In the genomic region with DNA sequence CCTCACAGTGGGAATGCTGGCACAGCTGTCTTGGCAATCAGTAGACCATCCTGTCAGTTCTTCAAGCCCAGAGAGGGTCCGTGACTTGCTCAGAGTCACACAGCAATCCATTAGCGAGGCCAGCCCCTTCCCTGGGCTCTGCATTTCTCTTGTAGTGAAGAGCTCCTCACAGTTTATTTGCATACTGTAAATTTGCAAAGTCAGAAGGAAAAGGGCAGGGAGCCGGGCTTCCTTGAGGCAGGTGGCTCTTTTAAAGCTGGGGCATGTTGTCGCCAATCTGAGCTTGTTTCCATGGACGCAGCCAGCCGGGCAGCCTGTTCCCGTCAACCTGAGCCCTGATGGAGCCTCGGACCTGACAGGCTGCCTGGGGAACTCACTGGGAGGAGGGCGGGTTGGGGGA, we compare ENCODE assay signal across 10 cellular contexts.
DNase-seq lines count a peak whose midpoint lies in the region; ATAC-seq and TF ChIP-seq lines count a peak whose summit lies in the region.
"Had no signal": no experiment of that assay in that cellular context is flagged by ENCODE, and none has a peak within 500 bp of the region (broad histone marks: within the 10 kb centered on the region; RNA-seq: fewer than 3 reads in every experiment).

No MANE protein-coding gene starts in this region.

- H3K36me3 Mint-ChIP-seq in WTC11: peaks cover 7% of the 10 kb centered on the region
- H3K36me3 Mint-ChIP-seq: activated naive CD4-positive, alpha-beta T cell treated with anti-CD3 and anti-CD28 coated beads, Interleukin-2, amount 10 ng/mL, durations not matched to agents 7 days and 5 days had no signal

- CTCF ChIA-PET in WTC11 (lab: Charles Lee): interaction anchor here (0.5 to 1.4 kb wide), 11 partner anchors 10 to 338 kb away, joined by 3 to 6 read pairs (median 3); no protein-coding TSS in a partner anchor

- ATAC-seq in WTC11: peak; percentile 35
- peak; percentile 42 for ATAC-seq in left colon
- ATAC-seq in HG02981 (IDR thresholded peaks at IDR 0.05; ENCODE audit: unreplicated experiment): no peak
- ATAC-seq in GM21717 (IDR thresholded peaks at IDR 0.05; ENCODE audit: unreplicated experiment): no peak

- POLR2A ChIA-PET in WTC11 (lab: Charles Lee): interaction anchor here (0.5 to 1.1 kb wide), 2 partner anchors 45 to 526 kb away, joined by 3 read pairs; no protein-coding TSS in a partner anchor

- no peak for TF ChIP-seq POLR2A in vagina (IDR thresholded peaks at IDR 0.05)

- peaks cover 4% of the 10 kb centered on the region for H3K9me3 Mint-ChIP-seq in WTC11
- H3K9me3 Mint-ChIP-seq: activated naive CD4-positive, alpha-beta T cell treated with anti-CD3 and anti-CD28 coated beads, Interleukin-2, amount 10 ng/mL, durations not matched to agents 7 days and 5 days had no signal

- no peaks in the 10 kb centered on the region for H3K9me3 ChIP-seq in vagina

- DNase-seq in SHP77 (lab: John Stamatoyannopoulos, UW): peak; percentile 28 to 40
- no peak for DNase-seq in SHP77 treated with DMSO at 0.1 percent for 48 hours (lab: John Stamatoyannopoulos, UW)
- DNase-seq in WTC11 (ENCODE audit: low spot score): peak; percentile 77
- peak; percentile 63 to 66 for DNase-seq in left colon
- DNase-seq in vagina (ENCODE audit: extremely low spot score in 2 of 2): no peak
- DNase-seq in medulla oblongata (ENCODE audit: extremely low spot score): no peak
- DNase-seq: activated naive CD4-positive, alpha-beta T cell treated with anti-CD3 and anti-CD28 coated beads, Interleukin-2, amount 10 ng/mL, durations not matched to agents 7 days and 5 days; Kasumi-1 had no signal

- peak overlapping the region; percentile 94 for H3K27ac Mint-ChIP-seq in WTC11
- H3K27ac Mint-ChIP-seq: activated naive CD4-positive, alpha-beta T cell treated with anti-CD3 and anti-CD28 coated beads, Interleukin-2, amount 10 ng/mL, durations not matched to agents 7 days and 5 days had no signal

- TF ChIP-seq CTCF in WTC11 (IDR thresholded peaks at IDR 0.05) (no peak), vagina (IDR thresholded peaks at IDR 0.05) (no peak)

- no peaks in the 10 kb centered on the region for H3K27me3 ChIP-seq in vagina

- peak overlapping the region; percentile 41 for H3K4me3 Mint-ChIP-seq in WTC11
- H3K4me3 Mint-ChIP-seq: activated naive CD4-positive, alpha-beta T cell treated with anti-CD3 and anti-CD28 coated beads, Interleukin-2, amount 10 ng/mL, durations not matched to agents 7 days and 5 days had no signal

- no peaks in the 10 kb centered on the region for H3K27me3 Mint-ChIP-seq in WTC11 (ENCODE audit: low read depth)
- H3K27me3 Mint-ChIP-seq: activated naive CD4-positive, alpha-beta T cell treated with anti-CD3 and anti-CD28 coated beads, Interleukin-2, amount 10 ng/mL, durations not matched to agents 7 days and 5 days had no signal

- peaks cover 67% of the 10 kb centered on the region for H3K4me1 ChIP-seq in vagina

- H3K4me1 Mint-ChIP-seq in WTC11: peaks cover 80% of the 10 kb centered on the region
- H3K4me1 Mint-ChIP-seq: activated naive CD4-positive, alpha-beta T cell treated with anti-CD3 and anti-CD28 coated beads, Interleukin-2, amount 10 ng/mL, durations not matched to agents 7 days and 5 days had no signal

- H3K4me3 ChIP-seq in vagina: no peak overlapping the region

- no peaks in the 10 kb centered on the region for H3K36me3 ChIP-seq in vagina

- intact Hi-C loops in left colon (cut with DNase I, micrococcal nuclease): no loop called here
- intact Hi-C loops in vagina (cut with DNase I): no loop called here

- H3K27ac ChIP-seq in vagina: peak overlapping the region; percentile 73

TF ChIP-seq in WTC11, 78 proteins besides CTCF, POLR2A, EP300 and RAD21:
- no peak for TF ChIP-seq HMGA2 (CRISPR knock-in tag; IDR thresholded peaks at IDR 0.05)
- no peak for TF ChIP-seq IRF2 (CRISPR knock-in tag; IDR thresholded peaks at IDR 0.05; ENCODE audit: borderline replicate concordance, low read depth)
- TF ChIP-seq, protein P1, sequence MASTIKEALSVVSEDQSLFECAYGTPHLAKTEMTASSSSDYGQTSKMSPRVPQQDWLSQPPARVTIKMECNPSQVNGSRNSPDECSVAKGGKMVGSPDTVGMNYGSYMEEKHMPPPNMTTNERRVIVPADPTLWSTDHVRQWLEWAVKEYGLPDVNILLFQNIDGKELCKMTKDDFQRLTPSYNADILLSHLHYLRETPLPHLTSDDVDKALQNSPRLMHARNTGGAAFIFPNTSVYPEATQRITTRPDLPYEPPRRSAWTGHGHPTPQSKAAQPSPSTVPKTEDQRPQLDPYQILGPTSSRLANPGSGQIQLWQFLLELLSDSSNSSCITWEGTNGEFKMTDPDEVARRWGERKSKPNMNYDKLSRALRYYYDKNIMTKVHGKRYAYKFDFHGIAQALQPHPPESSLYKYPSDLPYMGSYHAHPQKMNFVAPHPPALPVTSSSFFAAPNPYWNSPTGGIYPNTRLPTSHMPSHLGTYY (CRISPR knock-in tag; IDR thresholded peaks at IDR 0.05): no peak
- 0 out of 2 replicates have a peak, but pooled peaks have one; percentile 39 for TF ChIP-seq GTF2I (CRISPR knock-in tag; conservative IDR thresholded peaks at IDR 0.05)
- TF ChIP-seq, protein P2, sequence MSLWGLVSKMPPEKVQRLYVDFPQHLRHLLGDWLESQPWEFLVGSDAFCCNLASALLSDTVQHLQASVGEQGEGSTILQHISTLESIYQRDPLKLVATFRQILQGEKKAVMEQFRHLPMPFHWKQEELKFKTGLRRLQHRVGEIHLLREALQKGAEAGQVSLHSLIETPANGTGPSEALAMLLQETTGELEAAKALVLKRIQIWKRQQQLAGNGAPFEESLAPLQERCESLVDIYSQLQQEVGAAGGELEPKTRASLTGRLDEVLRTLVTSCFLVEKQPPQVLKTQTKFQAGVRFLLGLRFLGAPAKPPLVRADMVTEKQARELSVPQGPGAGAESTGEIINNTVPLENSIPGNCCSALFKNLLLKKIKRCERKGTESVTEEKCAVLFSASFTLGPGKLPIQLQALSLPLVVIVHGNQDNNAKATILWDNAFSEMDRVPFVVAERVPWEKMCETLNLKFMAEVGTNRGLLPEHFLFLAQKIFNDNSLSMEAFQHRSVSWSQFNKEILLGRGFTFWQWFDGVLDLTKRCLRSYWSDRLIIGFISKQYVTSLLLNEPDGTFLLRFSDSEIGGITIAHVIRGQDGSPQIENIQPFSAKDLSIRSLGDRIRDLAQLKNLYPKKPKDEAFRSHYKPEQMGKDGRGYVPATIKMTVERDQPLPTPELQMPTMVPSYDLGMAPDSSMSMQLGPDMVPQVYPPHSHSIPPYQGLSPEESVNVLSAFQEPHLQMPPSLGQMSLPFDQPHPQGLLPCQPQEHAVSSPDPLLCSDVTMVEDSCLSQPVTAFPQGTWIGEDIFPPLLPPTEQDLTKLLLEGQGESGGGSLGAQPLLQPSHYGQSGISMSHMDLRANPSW (CRISPR knock-in tag; conservative IDR thresholded peaks at IDR 0.05; ENCODE audit: low read depth): no peak
- 0 out of 2 replicates have a peak, but pooled peaks have one; percentile 58 for TF ChIP-seq MXD4 (CRISPR knock-in tag; IDR thresholded peaks at IDR 0.05; ENCODE audit: borderline replicate concordance)
- no peak for TF ChIP-seq EMX1 (CRISPR knock-in tag; IDR thresholded peaks at IDR 0.05)
- TF ChIP-seq, protein P3, sequence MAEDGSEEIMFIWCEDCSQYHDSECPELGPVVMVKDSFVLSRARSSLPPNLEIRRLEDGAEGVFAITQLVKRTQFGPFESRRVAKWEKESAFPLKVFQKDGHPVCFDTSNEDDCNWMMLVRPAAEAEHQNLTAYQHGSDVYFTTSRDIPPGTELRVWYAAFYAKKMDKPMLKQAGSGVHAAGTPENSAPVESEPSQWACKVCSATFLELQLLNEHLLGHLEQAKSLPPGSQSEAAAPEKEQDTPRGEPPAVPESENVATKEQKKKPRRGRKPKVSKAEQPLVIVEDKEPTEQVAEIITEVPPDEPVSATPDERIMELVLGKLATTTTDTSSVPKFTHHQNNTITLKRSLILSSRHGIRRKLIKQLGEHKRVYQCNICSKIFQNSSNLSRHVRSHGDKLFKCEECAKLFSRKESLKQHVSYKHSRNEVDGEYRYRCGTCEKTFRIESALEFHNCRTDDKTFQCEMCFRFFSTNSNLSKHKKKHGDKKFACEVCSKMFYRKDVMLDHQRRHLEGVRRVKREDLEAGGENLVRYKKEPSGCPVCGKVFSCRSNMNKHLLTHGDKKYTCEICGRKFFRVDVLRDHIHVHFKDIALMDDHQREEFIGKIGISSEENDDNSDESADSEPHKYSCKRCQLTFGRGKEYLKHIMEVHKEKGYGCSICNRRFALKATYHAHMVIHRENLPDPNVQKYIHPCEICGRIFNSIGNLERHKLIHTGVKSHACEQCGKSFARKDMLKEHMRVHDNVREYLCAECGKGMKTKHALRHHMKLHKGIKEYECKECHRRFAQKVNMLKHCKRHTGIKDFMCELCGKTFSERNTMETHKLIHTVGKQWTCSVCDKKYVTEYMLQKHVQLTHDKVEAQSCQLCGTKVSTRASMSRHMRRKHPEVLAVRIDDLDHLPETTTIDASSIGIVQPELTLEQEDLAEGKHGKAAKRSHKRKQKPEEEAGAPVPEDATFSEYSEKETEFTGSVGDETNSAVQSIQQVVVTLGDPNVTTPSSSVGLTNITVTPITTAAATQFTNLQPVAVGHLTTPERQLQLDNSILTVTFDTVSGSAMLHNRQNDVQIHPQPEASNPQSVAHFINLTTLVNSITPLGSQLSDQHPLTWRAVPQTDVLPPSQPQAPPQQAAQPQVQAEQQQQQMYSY (CRISPR knock-in tag; IDR thresholded peaks at IDR 0.05): no peak
- TF ChIP-seq, protein P4, sequence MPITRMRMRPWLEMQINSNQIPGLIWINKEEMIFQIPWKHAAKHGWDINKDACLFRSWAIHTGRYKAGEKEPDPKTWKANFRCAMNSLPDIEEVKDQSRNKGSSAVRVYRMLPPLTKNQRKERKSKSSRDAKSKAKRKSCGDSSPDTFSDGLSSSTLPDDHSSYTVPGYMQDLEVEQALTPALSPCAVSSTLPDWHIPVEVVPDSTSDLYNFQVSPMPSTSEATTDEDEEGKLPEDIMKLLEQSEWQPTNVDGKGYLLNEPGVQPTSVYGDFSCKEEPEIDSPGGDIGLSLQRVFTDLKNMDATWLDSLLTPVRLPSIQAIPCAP (CRISPR knock-in tag; IDR thresholded peaks at IDR 0.05): no peak
- TF ChIP-seq, protein P5, sequence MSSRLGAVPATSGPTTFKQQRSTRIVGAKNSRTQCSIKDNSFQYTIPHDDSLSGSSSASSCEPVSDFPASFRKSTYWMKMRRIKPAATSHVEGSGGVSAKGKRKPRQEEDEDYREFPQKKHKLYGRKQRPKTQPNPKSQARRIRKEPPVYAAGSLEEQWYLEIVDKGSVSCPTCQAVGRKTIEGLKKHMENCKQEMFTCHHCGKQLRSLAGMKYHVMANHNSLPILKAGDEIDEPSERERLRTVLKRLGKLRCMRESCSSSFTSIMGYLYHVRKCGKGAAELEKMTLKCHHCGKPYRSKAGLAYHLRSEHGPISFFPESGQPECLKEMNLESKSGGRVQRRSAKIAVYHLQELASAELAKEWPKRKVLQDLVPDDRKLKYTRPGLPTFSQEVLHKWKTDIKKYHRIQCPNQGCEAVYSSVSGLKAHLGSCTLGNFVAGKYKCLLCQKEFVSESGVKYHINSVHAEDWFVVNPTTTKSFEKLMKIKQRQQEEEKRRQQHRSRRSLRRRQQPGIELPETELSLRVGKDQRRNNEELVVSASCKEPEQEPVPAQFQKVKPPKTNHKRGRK (CRISPR knock-in tag; IDR thresholded peaks at IDR 0.05; ENCODE audit: borderline replicate concordance): no peak

Comparison
In these comparisons a context has a peak if more than half of its experiments do, and no peak if none do; other contexts are left out.
1. DNase-seq: peak in SHP77 (2 of 2), WTC11 (single experiment) and left colon (2 of 2); none in SHP77 treated with DMSO at 0.1 percent for 48 hours (single experiment), vagina (0 of 2) and medulla oblongata (single experiment).
2. ATAC-seq: peak in WTC11 (single experiment) and left colon (single experiment); none in HG02981 (single experiment) and GM21717 (single experiment).